16 cellular contexts compared by ENCODE assay signal in genomic region chr22:44805663-44806062, GRCh38. TPM values are rescaled to one million over a fixed set of nuclear protein-coding genes. Genes with fewer than 3 reads are reported as not detected.
DNase-seq lines count a peak whose midpoint lies in the region; ATAC-seq and TF ChIP-seq lines count a peak whose summit lies in the region.
"Had no signal": no experiment of that assay in that cellular context is flagged by ENCODE, and none has a peak within 500 bp of the region (broad histone marks: within the 10 kb centered on the region; RNA-seq: fewer than 3 reads in every experiment).

No MANE protein-coding gene starts in this region.

- no peaks in the 10 kb centered on the region for H3K9me3 Mint-ChIP-seq in activated CD8-positive, alpha-beta T cell treated with anti-CD3 and anti-CD28 coated beads for 36 hours
- H3K9me3 Mint-ChIP-seq in activated CD8-positive, alpha-beta T cell treated with anti-CD3 and anti-CD28 coated beads, Interleukin-2, amount 10 ng/mL, durations not matched to agents 7 days and 5 days (ENCODE audit: insufficient read depth), result no peaks in the 10 kb centered on the region
- H3K9me3 Mint-ChIP-seq: CD8-positive, alpha-beta T cell had no signal

- H3K27me3 ChIP-seq in ascending aorta, result no peaks in the 10 kb centered on the region

- intact Hi-C loops in activated CD8-positive, alpha-beta T cell treated with anti-CD3 and anti-CD28 coated beads for 36 hours (cut with micrococcal nuclease), result no loop called here
- intact Hi-C loops in ascending aorta (cut with DNase I) (no loop called here), OCI-LY7 (cut with micrococcal nuclease; ENCODE audit: unreplicated experiment) (no loop called here)

- no peak overlapping the region for H3K4me3 Mint-ChIP-seq in activated CD8-positive, alpha-beta T cell treated with anti-CD3 and anti-CD28 coated beads for 36 hours
- H3K4me3 Mint-ChIP-seq in activated CD8-positive, alpha-beta T cell treated with anti-CD3 and anti-CD28 coated beads, Interleukin-2, amount 10 ng/mL, durations not matched to agents 7 days and 5 days, result no peak overlapping the region
- H3K4me3 Mint-ChIP-seq: CD14-positive monocyte; CD8-positive, alpha-beta T cell had no signal

- no peaks in the 10 kb centered on the region for H3K79me2 ChIP-seq in OCI-LY7 (ENCODE audit: insufficient read depth, low read depth, low read length)

- H3K36me3 Mint-ChIP-seq in activated CD8-positive, alpha-beta T cell treated with anti-CD3 and anti-CD28 coated beads for 36 hours (ENCODE audit: low read depth), result no peaks in the 10 kb centered on the region
- H3K36me3 Mint-ChIP-seq in activated CD8-positive, alpha-beta T cell treated with anti-CD3 and anti-CD28 coated beads, Interleukin-2, amount 10 ng/mL, durations not matched to agents 7 days and 5 days (ENCODE audit: low read depth), result no peaks in the 10 kb centered on the region
- H3K36me3 Mint-ChIP-seq: CD14-positive monocyte; CD8-positive, alpha-beta T cell had no signal

- peak; percentile 7 for DNase-seq in activated CD8-positive, alpha-beta T cell treated with anti-CD3 and anti-CD28 coated beads for 36 hours
- DNase-seq in activated CD8-positive, alpha-beta T cell treated with anti-CD3 and anti-CD28 coated beads, Interleukin-2, amount 10 ng/mL, durations not matched to agents 7 days and 5 days, result no peak
- DNase-seq in Jurkat, Clone E6-1 (ENCODE audit: low read depth, low spot score), result peak; percentile 69
- DNase-seq in NCI-H69 (lab: John Stamatoyannopoulos, UW) (peak; percentile 83), ascending aorta (ENCODE audit: low spot score in 2 of 2) (no peak), OCI-LY7 (ENCODE audit: low spot score) (no peak), islet precursor cell (no peak)
- DNase-seq: CD8-positive, alpha-beta T cell; COR-L47; DMS153; DMS79 treated with DMSO at 0.1 percent for 48 hours; GDM1; HCEC 1CT had no signal

- H3K27ac ChIP-seq in ascending aorta, result no peak overlapping the region
- H3K27ac ChIP-seq in OCI-LY7 (ENCODE audit: low read depth, low read length, poor library complexity, severe bottlenecking), result no peak overlapping the region
- H3K27ac ChIP-seq: A549 had no signal

- no peak for ATAC-seq in activated CD8-positive, alpha-beta T cell treated with anti-CD3 and anti-CD28 coated beads for 36 hours
- no peak for ATAC-seq in activated CD8-positive, alpha-beta T cell treated with anti-CD3 and anti-CD28 coated beads, Interleukin-2, amount 10 ng/mL, durations not matched to agents 7 days and 5 days
- ATAC-seq: A549; CD8-positive, alpha-beta T cell had no signal

- no peak overlapping the region for H3K27ac Mint-ChIP-seq in activated CD8-positive, alpha-beta T cell treated with anti-CD3 and anti-CD28 coated beads for 36 hours
- H3K27ac Mint-ChIP-seq in activated CD8-positive, alpha-beta T cell treated with anti-CD3 and anti-CD28 coated beads, Interleukin-2, amount 10 ng/mL, durations not matched to agents 7 days and 5 days, result no peak overlapping the region
- H3K27ac Mint-ChIP-seq: CD14-positive monocyte; CD8-positive, alpha-beta T cell had no signal

- peaks cover 25% of the 10 kb centered on the region for H3K4me1 Mint-ChIP-seq in activated CD8-positive, alpha-beta T cell treated with anti-CD3 and anti-CD28 coated beads for 36 hours (ENCODE audit: low read depth)
- H3K4me1 Mint-ChIP-seq in activated CD8-positive, alpha-beta T cell treated with anti-CD3 and anti-CD28 coated beads, Interleukin-2, amount 10 ng/mL, durations not matched to agents 7 days and 5 days (ENCODE audit: low read depth), result peaks cover 29% of the 10 kb centered on the region

- no peaks in the 10 kb centered on the region for H3K27me3 Mint-ChIP-seq in activated CD8-positive, alpha-beta T cell treated with anti-CD3 and anti-CD28 coated beads for 36 hours
- H3K27me3 Mint-ChIP-seq in activated CD8-positive, alpha-beta T cell treated with anti-CD3 and anti-CD28 coated beads, Interleukin-2, amount 10 ng/mL, durations not matched to agents 7 days and 5 days (ENCODE audit: low read depth), result no peaks in the 10 kb centered on the region

- H3K36me3 ChIP-seq in ascending aorta (no peaks in the 10 kb centered on the region), OCI-LY7 (ENCODE audit: insufficient read depth, low read length) (no peaks in the 10 kb centered on the region)

- H3K4me1 ChIP-seq in ascending aorta (no peaks in the 10 kb centered on the region), OCI-LY7 (ENCODE audit: insufficient read depth, low read length, poor library complexity, severe bottlenecking) (no peaks in the 10 kb centered on the region)
- H3K4me1 ChIP-seq: A549 had no signal

- TF ChIP-seq CTCF in activated CD8-positive, alpha-beta T cell treated with anti-CD3 and anti-CD28 coated beads for 36 hours (IDR thresholded peaks at IDR 0.05), result no peak
- no peak for TF ChIP-seq CTCF in ascending aorta (IDR thresholded peaks at IDR 0.05)
- TF ChIP-seq CTCF in OCI-LY7 (conservative IDR thresholded peaks at IDR 0.05; ENCODE audit: low read length), result no peak

- no peaks in the 10 kb centered on the region for H3K9me3 ChIP-seq in ascending aorta
- no peaks in the 10 kb centered on the region for H3K9me3 ChIP-seq in OCI-LY7 (ENCODE audit: low read length)
- H3K9me3 ChIP-seq: A549 had no signal

- H3K9me2 ChIP-seq in OCI-LY7 (ENCODE audit: insufficient read depth, low read length), result no peaks in the 10 kb centered on the region

- no peak overlapping the region for H3K4me2 ChIP-seq in OCI-LY7 (ENCODE audit: low read length)
- H3K4me2 ChIP-seq: A549 had no signal

- POLR2A ChIA-PET in activated CD8-positive, alpha-beta T cell treated with anti-CD3 and anti-CD28 coated beads for 36 hours (lab: Charles Lee), result no interaction called here
- POLR2A ChIA-PET in activated CD8-positive, alpha-beta T cell treated with anti-CD3 and anti-CD28 coated beads, Interleukin-2, amount 10 ng/mL, durations not matched to agents 7 days and 5 days (lab: Charles Lee), result no interaction called here
- POLR2A ChIA-PET in OCI-LY7 (lab: Charles Lee), result no interaction called here

- H2AFZ ChIP-seq in OCI-LY7 (ENCODE audit: low read length), result no peak overlapping the region

- CTCF ChIA-PET in activated CD8-positive, alpha-beta T cell treated with anti-CD3 and anti-CD28 coated beads for 36 hours (lab: Charles Lee), result interaction anchor here (1.5 kb wide), 1 partner anchor 15 kb away, joined by 4 read pairs; no protein-coding TSS in a partner anchor
- CTCF ChIA-PET in activated CD8-positive, alpha-beta T cell treated with anti-CD3 and anti-CD28 coated beads, Interleukin-2, amount 10 ng/mL, durations not matched to agents 7 days and 5 days (lab: Charles Lee), result no interaction called here
- CTCF ChIA-PET in OCI-LY7 (lab: Charles Lee; ENCODE audit: unreplicated experiment), result no interaction called here

- no peaks in the 10 kb centered on the region for H4K20me1 ChIP-seq in OCI-LY7 (ENCODE audit: insufficient read depth, low read length)

- no TSS peak for BruUV-seq in OCI-LY7 (replicated peaks; lab: Mats Ljungman, UMichigan)

- H3K4me3 ChIP-seq in Jurkat, Clone E6-1 (ENCODE audit: low read length), result no peak overlapping the region
- no peak overlapping the region for H3K4me3 ChIP-seq in ascending aorta
- no peak overlapping the region for H3K4me3 ChIP-seq in OCI-LY7 (ENCODE audit: low read depth, low read length, poor library complexity, severe bottlenecking)
- H3K4me3 ChIP-seq: A549 had no signal

RNA-seq across cellular contexts. Expression of gene ARHGAP8, which starts 53.3 kb away (rescaled TPM):
- 1 to 10 TPM; 2.1 to 3.2 TPM for total RNA-seq in activated CD8-positive, alpha-beta T cell treated with anti-CD3 and anti-CD28 coated beads for 36 hours
- 1 to 10 TPM in 1 of 2 experiments, under 1 TPM in 1; 0.39 to 1.2 TPM for total RNA-seq in activated CD8-positive, alpha-beta T cell treated with anti-CD3 and anti-CD28 coated beads, Interleukin-2, amount 10 ng/mL, durations not matched to agents 7 days and 5 days
- polyA plus RNA-seq in Jurkat, Clone E6-1 (2012; ENCODE audit: insufficient read depth, insufficient read length), result not detected
- total RNA-seq in ascending aorta (not detected), OCI-LY7 (2022) (not detected in 2 replicates)
- not detected in 2 replicates for total RNA-seq in OCI-LY7 (2014; rRNA removed; shearing (Covaris generic))
- total RNA-seq: H4 had no signal
- polyA plus RNA-seq: CD14-positive monocyte had no signal

Comparison
In these comparisons a context has a peak if more than half of its experiments do, and no peak if none do; other contexts are left out.
1. DNase-seq: peak in activated CD8-positive, alpha-beta T cell treated with anti-CD3 and anti-CD28 coated beads for 36 hours (single experiment), Jurkat, Clone E6-1 (single experiment) and NCI-H69 (single experiment); none in activated CD8-positive, alpha-beta T cell treated with anti-CD3 and anti-CD28 coated beads, Interleukin-2, amount 10 ng/mL, durations not matched to agents 7 days and 5 days (single experiment), ascending aorta (0 of 2), OCI-LY7 (single experiment) and islet precursor cell (single experiment).